6 cellular contexts compared by ENCODE assay signal in genomic region chr17:77290759-77291558, GRCh38.
A peak's percentile ranks its signal among the peaks of the same experiment; 100 is the strongest.
DNase-seq lines count a peak whose midpoint lies in the region; ATAC-seq, FAIRE-seq and TF ChIP-seq lines count a peak whose summit lies in the region.
"Not testable (repeated sequence)": the region's sequence is repeated elsewhere in the genome, so short reads cannot be mapped to it uniquely, and the experiment has no call there.

No MANE protein-coding gene starts in this region.

- 96% methylated on average over 20 of the region's 20 CpGs for WGBS in A549 (ENCODE audit: missing lambda C conversion rate)
- 98% methylated on average over 20 of the region's 20 CpGs for WGBS in HepG2 (ENCODE audit: low lambda C conversion rate)

- not testable (repeated sequence) for BruUV-seq in HepG2 (replicated peaks; lab: Mats Ljungman, UMichigan)

- H3K4me2 ChIP-seq in A549; HepG2 (ENCODE audit: low read depth, low read length): not testable (repeated sequence)

- peaks cover 11% of the 10 kb centered on the region for H4K20me1 ChIP-seq in HepG2 (ENCODE audit: insufficient read depth, low read length)

- not testable (repeated sequence) for TF ChIP-seq POLR2A in A549 (IDR thresholded peaks at IDR 0.05; ENCODE audit: low read length); HepG2 (IDR thresholded peaks at IDR 0.05; ENCODE audit: insufficient read depth in 1 of 2, low read depth in 2 of 2, low read length in 2 of 2)

- H3K4me1 ChIP-seq in A549 (peaks cover 69% of the 10 kb centered on the region), HEK293 (ENCODE audit: control insufficient read depth, insufficient read depth, low read length) (peaks cover 26% of the 10 kb centered on the region), HepG2 (ENCODE audit: insufficient read depth, low read length) (peaks cover 75% of the 10 kb centered on the region)

- H3K9me3 ChIP-seq in A549; HEK293 (ENCODE audit: control insufficient read depth, insufficient read depth, low read depth, low read length); HepG2 (ENCODE audit: low read length): not testable (repeated sequence)

- DNase-seq in A549 (ENCODE audit: low read depth in 1 of 2, low spot score in 1 of 2); RWPE1 (ENCODE audit: low spot score); epithelial cell of prostate (ENCODE audit: low read depth, low spot score); HepG2 (ENCODE audit: low spot score): not testable (repeated sequence)

- CTCF ChIA-PET in A549 (lab: Yijun Ruan, JAX): interaction anchor here (0.9 to 1.4 kb wide), 3 partner anchors 10 to 139 kb away, joined by 3 read pairs; no protein-coding TSS in a partner anchor
- CTCF ChIA-PET in HEK293 (lab: Yijun Ruan, JAX); RWPE1 (lab: Yijun Ruan, JAX); HepG2 (lab: Yijun Ruan, JAX; ENCODE audit: low intra/inter-chr PET ratio, low total read pairs): not testable (repeated sequence)

- TF ChIP-seq RAD21 in A549 (conservative IDR thresholded peaks at IDR 0.05 in 1 of 2, IDR thresholded peaks at IDR 0.05 in 1 of 2); HepG2 (CRISPR knock-in tag; IDR thresholded peaks at IDR 0.05): not testable (repeated sequence)

- H3K27me3 ChIP-seq in HepG2 (ENCODE audit: control insufficient read depth in 1 of 2, insufficient read depth in 2 of 2, low read length in 2 of 2): not testable (repeated sequence)

- intact Hi-C loops in HepG2 (cut with micrococcal nuclease; ENCODE audit: unreplicated experiment): not testable (repeated sequence)

- not testable (repeated sequence) for ATAC-seq in A549, HepG2

- not testable (repeated sequence) for TF ChIP-seq CTCF in A549 (IDR thresholded peaks at IDR 0.05); HEK293 (tag by site-specific recombination; IDR thresholded peaks at IDR 0.05); RWPE1 (conservative IDR thresholded peaks at IDR 0.05; ENCODE audit: low read depth); VCaP (conservative IDR thresholded peaks at IDR 0.05); HepG2 (CRISPR knock-in tag; IDR thresholded peaks at IDR 0.05)

- H3K27ac ChIP-seq in A549: peak overlapping the region in 1 of 2 experiments; percentile 71; a peak in 4 of 6 replicates
- H3K27ac ChIP-seq in HEK293 (ENCODE audit: extremely low read depth, low read depth, low read length); HepG2 (ENCODE audit: extremely low read length, insufficient read depth, low read length): not testable (repeated sequence)
- peak overlapping the region; percentile 100 for H3K27ac ChIP-seq in RWPE1
- peak overlapping the region; percentile 10; the same call in 1 of the 2 replicates for H3K27ac ChIP-seq in VCaP
- peak overlapping the region; percentile 32 for H3K27ac ChIP-seq in epithelial cell of prostate

- H3K4me3 ChIP-seq in A549; HEK293 (ENCODE audit: low read depth, low read length); HepG2 (replicated peaks in 1 of 3; ENCODE audit: insufficient read depth in 1 of 3, low read depth in 2 of 3, low read length in 3 of 3): not testable (repeated sequence)

- peaks cover 92% of the 10 kb centered on the region for H3K79me2 ChIP-seq in HepG2 (ENCODE audit: insufficient read depth, low read length)

- in situ Hi-C loops in HepG2 (cut with HindIII; ENCODE audit: extremely low pct_ligation_motif_present, low pct_unique_long_range_greater_than_20kb): not testable (repeated sequence)

- not testable (repeated sequence) for H3K9ac ChIP-seq in HepG2 (ENCODE audit: insufficient read depth, low read depth, low read length)

- H2AFZ ChIP-seq in HepG2 (ENCODE audit: low read length): not testable (repeated sequence)

- POLR2A ChIA-PET in A549 (lab: Yijun Ruan, JAX): interaction anchor here (0.7 kb wide), 1 partner anchor 1274 kb away, joined by 3 read pairs; no protein-coding TSS in a partner anchor
- POLR2A ChIA-PET in HEK293 (lab: Yijun Ruan, JAX); RWPE1 (lab: Yijun Ruan, JAX; ENCODE audit: low non-redundant PET): not testable (repeated sequence)
- POLR2A ChIA-PET in HepG2 (lab: Yijun Ruan, JAX): interaction anchor here (1.3 to 12.7 kb wide), 2 partner anchors 9 to 15 kb away, joined by 4 to 335 read pairs; no protein-coding TSS in a partner anchor

- FAIRE-seq in A549 (lab: Jason Lieb, UNC); HepG2 (lab: Jason Lieb, UNC): not testable (repeated sequence)

- not testable (repeated sequence) for H3K36me3 ChIP-seq in HEK293 (ENCODE audit: control insufficient read depth in 2 of 2, insufficient read depth in 1 of 2, low read length in 2 of 2)
- peaks cover 9 to 29% of the 10 kb centered on the region in 2 experiments for H3K36me3 ChIP-seq in HepG2 (replicated peaks in 1 of 2; ENCODE audit: control insufficient read depth in 1 of 2, insufficient read depth in 2 of 2, low read length in 2 of 2)

- TF ChIP-seq EP300 in A549 (IDR thresholded peaks at IDR 0.05); HepG2 (IDR thresholded peaks at IDR 0.05; ENCODE audit: low read depth in 2 of 2, low read length in 2 of 2); HepG2 (CRISPR knock-in tag; IDR thresholded peaks at IDR 0.05; ENCODE audit: borderline replicate concordance): not testable (repeated sequence)

TF ChIP-seq in A549, 52 proteins besides CTCF, POLR2A, EP300 and RAD21:
- peak; percentile 89 for TF ChIP-seq ZC3H11A (IDR thresholded peaks at IDR 0.05)

TF ChIP-seq in HEK293, 187 proteins besides CTCF, POLR2A, EP300 and RAD21:
- peak; percentile 61; the same call in 1 of the 2 replicates for TF ChIP-seq ZNF121 (tag by site-specific recombination; IDR thresholded peaks at IDR 0.05)

TF ChIP-seq in HepG2, 621 proteins besides CTCF, POLR2A, EP300 and RAD21:
- TF ChIP-seq ZNF770 (CRISPR knock-in tag; IDR thresholded peaks at IDR 0.05): peak; percentile 39; the same call in 1 of the 2 replicates
- TF ChIP-seq ZNF121 (CRISPR knock-in tag; IDR thresholded peaks at IDR 0.05): peak; percentile 81
TF ChIP-seq in HepG2: peak in this region for 2; not testable (repeated sequence) for 619.
